Comparison of ENCODE assay signal across 2 cellular contexts in the genomic region with DNA sequence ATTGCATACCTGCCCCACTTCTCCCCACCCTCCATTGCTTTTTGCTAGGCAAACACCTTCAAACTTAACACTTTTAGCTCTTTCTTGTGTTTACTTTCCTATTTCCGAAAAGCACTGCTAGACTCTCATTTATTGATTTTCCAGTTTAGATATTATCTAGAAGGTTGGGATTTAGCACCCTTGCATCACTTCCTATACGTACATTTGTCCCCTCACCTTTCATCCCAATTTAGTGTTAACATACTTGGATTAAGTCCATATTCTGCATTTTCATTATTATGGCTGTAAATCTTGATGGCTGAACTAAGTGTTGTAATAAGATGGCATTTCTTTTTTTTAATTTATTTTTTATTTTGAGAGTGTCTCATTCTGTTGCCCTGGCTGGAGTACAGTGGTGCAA.
TF ChIP-seq lines count a peak whose summit lies in the region.

No MANE protein-coding gene starts in this region.

TF ChIP-seq in A549, 52 proteins besides CTCF, POLR2A, EP300 and RAD21:
- TF ChIP-seq BHLHE40 (IDR thresholded peaks at IDR 0.05; ENCODE audit: low read depth, low read length) (no peak), TP53 (CRISPR knock-in tag; IDR thresholded peaks at IDR 0.05) (no peak), CBX8 (IDR thresholded peaks at IDR 0.05) (no peak), RCOR1 (IDR thresholded peaks at IDR 0.05; ENCODE audit: low read depth, low read length) (no peak), JUNB (IDR thresholded peaks at IDR 0.05) (no peak), FOSB (CRISPR knock-in tag; IDR thresholded peaks at IDR 0.05) (no peak), MYC (IDR thresholded peaks at IDR 0.05; ENCODE audit: borderline replicate concordance, low read length) (no peak), EHF (CRISPR knock-in tag; IDR thresholded peaks at IDR 0.05) (no peak), ZFP36 (IDR thresholded peaks at IDR 0.05; ENCODE audit: borderline replicate concordance, partially characterized antibody) (no peak)

TF ChIP-seq in K562, 482 proteins besides CTCF, POLR2A, EP300 and RAD21:
- no peak for TF ChIP-seq POLR2G (IDR thresholded peaks at IDR 0.05; ENCODE audit: low read depth, low read length)
- peak in 1 of 2 experiments; percentile 60; a peak in 1 of 4 replicates for TF ChIP-seq TRIM24 (IDR thresholded peaks at IDR 0.05)
- TF ChIP-seq CEBPG (CRISPR knock-in tag; IDR thresholded peaks at IDR 0.05), result no peak
- peak in 1 of 2 experiments; percentile 63; a peak in 2 of 4 replicates for TF ChIP-seq CEBPG (tag; conservative IDR thresholded peaks at IDR 0.05 in 1 of 2, IDR thresholded peaks at IDR 0.05 in 1 of 2)
TF ChIP-seq in K562: peak in this region for 2.
